10 cellular contexts compared by ENCODE assay signal in genomic region chr14:94011795-94012194, GRCh38. TPM values are rescaled to one million over a fixed set of nuclear protein-coding genes. Genes with fewer than 3 reads are reported as not detected.
DNase-seq lines count a peak whose midpoint lies in the region; TF ChIP-seq lines count a peak whose summit lies in the region.
"Had no signal": no experiment of that assay in that cellular context is flagged by ENCODE, and none has a peak within 500 bp of the region (broad histone marks: within the 10 kb centered on the region; RNA-seq: fewer than 3 reads in every experiment).

No MANE protein-coding gene starts in this region.

- in situ Hi-C loops in mammary epithelial cell (cut with MboI; ENCODE audit: low sequenced_read_pairs in 2 of 2) = no loop called here

- no peaks in the 10 kb centered on the region for H3K9me2 ChIP-seq in DOHH2 (replicated peaks; ENCODE audit: control insufficient read depth, low read length)

- 0 out of 2 replicates have a peak overlapping the region, but pooled peaks have one; percentile 14 for H3K4me2 ChIP-seq in DOHH2 (ENCODE audit: low read length)
- H3K4me2 ChIP-seq in mammary epithelial cell (ENCODE audit: insufficient read depth, low read depth, low read length) = peak overlapping the region; percentile 5

- intact Hi-C loops in mammary epithelial cell (cut with micrococcal nuclease) = no loop called here

- no peak overlapping the region for H2AFZ ChIP-seq in mammary epithelial cell (ENCODE audit: low read depth, low read length)
- H2AFZ ChIP-seq: parathyroid adenoma had no signal

- no peak overlapping the region for H3K27ac ChIP-seq in DOHH2 (ENCODE audit: low read depth, low read length)
- H3K27ac ChIP-seq in mammary epithelial cell (ENCODE audit: insufficient read depth, low read depth, low read length) = no peak overlapping the region
- H3K27ac ChIP-seq: parathyroid adenoma had no signal

- H4K20me1 ChIP-seq in DOHH2 (ENCODE audit: control insufficient read depth, insufficient read depth, low read depth, low read length) (no peaks in the 10 kb centered on the region), mammary epithelial cell (ENCODE audit: insufficient read depth, low read length) (no peaks in the 10 kb centered on the region)

- H3K9me3 ChIP-seq in DOHH2 (ENCODE audit: control insufficient read depth, insufficient read depth, low read length) (no peaks in the 10 kb centered on the region), mammary epithelial cell (replicated peaks; ENCODE audit: insufficient read depth, low read length) (no peaks in the 10 kb centered on the region)

- dilution Hi-C loops in mammary epithelial cell (cut with HindIII; ENCODE audit: low sequenced_read_pairs) = no loop called here

- no peaks in the 10 kb centered on the region for H3F3A ChIP-seq in DOHH2 (ENCODE audit: control insufficient read depth, insufficient read depth)

- no TSS peak for BruUV-seq in mammary epithelial cell (replicated peaks; lab: Mats Ljungman, UMichigan)

- no peak overlapping the region for H3K4me3 ChIP-seq in DOHH2 (ENCODE audit: low read length)
- no peak overlapping the region for H3K4me3 ChIP-seq in mammary epithelial cell (replicated peaks in 1 of 3; ENCODE audit: insufficient read depth in 1 of 3, low read depth in 2 of 3, low read length in 3 of 3)

- no peaks in the 10 kb centered on the region for H3K79me2 ChIP-seq in DOHH2 (ENCODE audit: control insufficient read depth, low read length)
- no peaks in the 10 kb centered on the region for H3K79me2 ChIP-seq in mammary epithelial cell (ENCODE audit: insufficient read depth, low read length)
- H3K79me2 ChIP-seq: parathyroid adenoma had no signal

- CTCF ChIA-PET in mammary epithelial cell (lab: Charles Lee; ENCODE audit: low non-redundant PET) = no interaction called here

- DNase-seq in AG08395 (ENCODE audit: low spot score) (peak; percentile 32), NCI-H1105 treated with DMSO at 0.1 percent for 48 hours (lab: John Stamatoyannopoulos, UW) (peak; percentile 17), mammary epithelial cell (peak; percentile 21), NCI-H2107 (lab: John Stamatoyannopoulos, UW) (no peak), OCI-M1 (lab: John Stamatoyannopoulos, UW) (no peak), amygdala (lab: John Stamatoyannopoulos, UW) (no peak)
- no peak for DNase-seq in stimulated activated CD4-positive, alpha-beta T cell treated with anti-CD3 and anti-CD28 coated beads, Interleukin-4, amount 100 ng/mL, for 4 hours
- DNase-seq: NCI-H1436 treated with DMSO at 0.1 percent for 48 hours had no signal

- H3K27me3 ChIP-seq in DOHH2 (ENCODE audit: control insufficient read depth, low read length) (peaks cover 26% of the 10 kb centered on the region), mammary epithelial cell (ENCODE audit: insufficient read depth, low read length) (no peaks in the 10 kb centered on the region)

- H3K36me3 ChIP-seq in DOHH2 (ENCODE audit: control insufficient read depth, low read length) = no peaks in the 10 kb centered on the region
- no peaks in the 10 kb centered on the region for H3K36me3 ChIP-seq in mammary epithelial cell (ENCODE audit: insufficient read depth, low read length)

- no CpG with 5 or more reads among the region's 2 CpGs for WGBS in mammary epithelial cell (ENCODE audit: low coverage, missing lambda C conversion rate)

- no peak overlapping the region for H3K9ac ChIP-seq in mammary epithelial cell (ENCODE audit: insufficient read depth, low read length)
- H3K9ac ChIP-seq: parathyroid adenoma had no signal

- H3K4me1 ChIP-seq in DOHH2 (ENCODE audit: control insufficient read depth, low read length) (peaks cover 10% of the 10 kb centered on the region), mammary epithelial cell (ENCODE audit: insufficient read depth, low read length) (peaks cover 6% of the 10 kb centered on the region)
- H3K4me1 ChIP-seq: parathyroid adenoma had no signal

- TF ChIP-seq CTCF in DOHH2 (IDR thresholded peaks at IDR 0.05; ENCODE audit: low read depth, low read length, poor library complexity, severe bottlenecking) = no peak
- TF ChIP-seq CTCF in mammary epithelial cell (conservative IDR thresholded peaks at IDR 0.05 in 1 of 2, IDR thresholded peaks at IDR 0.05 in 1 of 2; ENCODE audit: extremely low read depth in 1 of 2, insufficient read depth in 1 of 2, low read depth in 1 of 2, low read length in 2 of 2) = no peak

RNA-seq across cellular contexts. Expression of gene OTUB2, which starts 14.3 kb away (rescaled TPM):
- total RNA-seq in mammary epithelial cell = 1 to 10 TPM; 3.7 to 4.8 TPM
- polyA plus RNA-seq in mammary epithelial cell = 4.6 TPM
- polyA minus RNA-seq in mammary epithelial cell = 12.4 TPM

RNA-seq across cellular contexts. Expression of gene CCDC197, which starts 14.7 kb away (rescaled TPM):
- total RNA-seq in mammary epithelial cell = not detected
- polyA plus RNA-seq in mammary epithelial cell = not detected
- polyA minus RNA-seq in mammary epithelial cell = not detected

RNA-seq across cellular contexts. Expression of gene ASB2, which starts 35.4 kb away (rescaled TPM):
- total RNA-seq in mammary epithelial cell = under 1 TPM; 0.17 to 0.19 TPM
- polyA plus RNA-seq in mammary epithelial cell = 0.92 TPM
- not detected for polyA minus RNA-seq in mammary epithelial cell

Comparison
In these comparisons a context has a peak if more than half of its experiments do, and no peak if none do; other contexts are left out.
1. DNase-seq: peak in AG08395 (single experiment), NCI-H1105 treated with DMSO at 0.1 percent for 48 hours (single experiment) and mammary epithelial cell (single experiment); none in NCI-H2107 (single experiment), OCI-M1 (single experiment), amygdala (0 of 56) and stimulated activated CD4-positive, alpha-beta T cell treated with anti-CD3 and anti-CD28 coated beads, Interleukin-4, amount 100 ng/mL, for 4 hours (0 of 2).